Comparison of ENCODE assay signal across 18 cellular contexts in the genomic region with DNA sequence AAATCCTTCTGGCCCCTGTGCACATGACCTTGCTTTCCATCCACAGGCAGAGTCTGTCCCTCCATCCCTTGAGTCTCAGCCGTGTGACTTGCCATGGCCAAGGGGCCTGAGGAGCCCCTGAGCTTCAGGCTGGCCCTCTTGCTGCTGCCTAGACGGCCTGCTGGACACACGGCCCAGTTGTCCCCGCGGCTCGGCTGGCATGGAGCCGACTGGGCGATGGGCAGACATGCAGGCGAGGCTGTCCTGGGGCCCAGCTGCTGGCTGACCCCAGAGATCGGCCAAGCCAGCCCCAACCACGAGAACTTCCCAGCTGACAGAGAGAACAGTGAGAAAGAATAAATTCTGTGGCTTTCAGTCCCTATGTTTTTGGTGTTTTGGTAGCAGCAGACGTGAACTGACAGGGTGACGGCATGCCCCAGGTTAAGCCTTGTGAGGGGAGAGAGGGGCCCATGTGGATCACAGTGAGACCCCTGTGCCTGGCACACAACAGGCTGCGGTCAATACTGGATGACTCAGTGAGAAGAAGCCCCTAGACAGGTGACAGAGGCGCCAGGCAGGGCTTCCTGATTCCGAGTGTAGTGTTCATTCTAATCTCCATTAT.
"Had no signal": no experiment of that assay in that cellular context is flagged by ENCODE, and none has a peak within 500 bp of the region (broad histone marks: within the 10 kb centered on the region; RNA-seq: fewer than 3 reads in every experiment).

No MANE protein-coding gene starts in this region.

- H3K27ac ChIP-seq: heart right ventricle, tibial nerve had no signal

- H3K9me3 Mint-ChIP-seq: activated naive CD4-positive, alpha-beta T cell treated with anti-CD3 and anti-CD28 coated beads for 36 hours; activated T-cell treated with anti-CD3 and anti-CD28 coated beads, Interleukin-2, amount 50 U/mL, for 24 hours; activated T-helper 17 cell treated with anti-CD3 and anti-CD28 coated beads, Interleukin-2, amount 50 U/mL, for 72 hours; stimulated activated naive CD8-positive, alpha-beta T cell treated with anti-CD3 and anti-CD28 coated beads, Interleukin-15, amount 100 ng/mL, for 72 hours; T-helper 1 cell treated with Interleukin-12 subunit alpha and Interleukin-12 subunit beta and Interleukin-4 antibody, amounts not matched to agents 30 μg/mL and 1 μg/mL, for 36 hours; WTC11 had no signal

- DNase-seq: activated CD8-positive, alpha-beta memory T cell treated with anti-CD3 and anti-CD28 coated beads for 24 hours; activated CD8-positive, alpha-beta memory T cell treated with anti-CD3 and anti-CD28 coated beads, Interleukin-2, amount 50 U/mL, for 4 hours; activated naive CD4-positive, alpha-beta T cell treated with anti-CD3 and anti-CD28 coated beads for 36 hours; activated T-cell treated with anti-CD3 and anti-CD28 coated beads, Interleukin-2, amount 50 U/mL, for 24 hours; effector CD8-positive, alpha-beta T cell; erythroblast; foreskin fibroblast; heart right ventricle; retina; stimulated activated CD4-positive, alpha-beta T cell treated with anti-CD3 and anti-CD28 coated beads, Interleukin-12 subunit alpha, Interleukin-12 subunit beta, amount 100 ng/mL, for 4 hours; stimulated activated CD4-positive, alpha-beta T cell treated with anti-CD3 and anti-CD28 coated beads, Interleukin-4, amount 100 ng/mL, for 4 hours; stimulated activated naive CD8-positive, alpha-beta T cell treated with anti-CD3 and anti-CD28 coated beads, Interleukin-15, amount 100 ng/mL, for 72 hours; T1000 had no signal

- H3K27me3 ChIP-seq: heart right ventricle, tibial nerve had no signal

- H3K4me3 ChIP-seq: heart right ventricle, tibial nerve had no signal

- H3K9me3 ChIP-seq: heart right ventricle, tibial nerve had no signal

- H3K36me3 ChIP-seq: heart right ventricle, tibial nerve had no signal

- H3K36me3 Mint-ChIP-seq: brain, WTC11 had no signal

- H3K27me3 Mint-ChIP-seq: activated T-cell treated with anti-CD3 and anti-CD28 coated beads, Interleukin-2, amount 50 U/mL, for 24 hours; activated T-helper 17 cell treated with anti-CD3 and anti-CD28 coated beads, Interleukin-2, amount 50 U/mL, for 72 hours; brain; stimulated activated naive CD8-positive, alpha-beta T cell treated with anti-CD3 and anti-CD28 coated beads, Interleukin-15, amount 100 ng/mL, for 72 hours had no signal

- ATAC-seq: activated T-helper 17 cell treated with anti-CD3 and anti-CD28 coated beads, Interleukin-2, amount 50 U/mL, for 72 hours; heart right ventricle; stimulated activated naive CD8-positive, alpha-beta T cell treated with anti-CD3 and anti-CD28 coated beads, Interleukin-15, amount 100 ng/mL, for 72 hours; WTC11 had no signal

- H3K4me3 Mint-ChIP-seq: activated naive CD4-positive, alpha-beta T cell treated with anti-CD3 and anti-CD28 coated beads for 36 hours; activated T-cell treated with anti-CD3 and anti-CD28 coated beads, Interleukin-2, amount 50 U/mL, for 24 hours; activated T-helper 17 cell treated with anti-CD3 and anti-CD28 coated beads, Interleukin-2, amount 50 U/mL, for 72 hours; brain; stimulated activated naive CD8-positive, alpha-beta T cell treated with anti-CD3 and anti-CD28 coated beads, Interleukin-15, amount 100 ng/mL, for 72 hours; T-helper 1 cell treated with Interleukin-12 subunit alpha and Interleukin-12 subunit beta and Interleukin-4 antibody, amounts not matched to agents 30 μg/mL and 1 μg/mL, for 36 hours; WTC11 had no signal

- H3K27ac Mint-ChIP-seq: activated naive CD4-positive, alpha-beta T cell treated with anti-CD3 and anti-CD28 coated beads for 36 hours; activated T-cell treated with anti-CD3 and anti-CD28 coated beads, Interleukin-2, amount 50 U/mL, for 24 hours; activated T-helper 17 cell treated with anti-CD3 and anti-CD28 coated beads, Interleukin-2, amount 50 U/mL, for 72 hours; T-helper 1 cell treated with Interleukin-12 subunit alpha and Interleukin-12 subunit beta and Interleukin-4 antibody, amounts not matched to agents 30 μg/mL and 1 μg/mL, for 36 hours; WTC11 had no signal
